ENCODE assay signal across 12 cellular contexts in the genomic region with DNA sequence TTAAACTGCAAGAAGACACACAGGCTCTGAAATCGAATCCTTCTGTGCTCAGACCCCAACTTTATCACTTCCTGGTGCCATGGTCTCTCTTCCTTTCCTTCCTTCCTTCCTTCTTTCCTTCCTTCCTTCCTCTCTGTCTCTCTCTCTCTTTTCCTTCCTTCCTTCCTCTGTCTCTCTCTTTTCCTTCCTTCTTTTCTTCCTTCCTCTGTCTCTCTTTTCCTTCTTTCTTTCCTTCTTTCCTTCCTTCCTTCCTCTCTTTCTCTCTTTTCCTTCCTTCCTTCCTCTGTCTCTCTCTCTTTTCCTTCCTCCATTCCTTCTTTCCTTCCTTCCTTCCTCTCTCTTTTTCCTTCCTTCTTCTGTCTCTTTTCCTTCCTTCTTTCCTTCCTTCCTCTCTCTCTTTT.
"Had no signal": no experiment of that assay in that cellular context is flagged by ENCODE, and none has a peak within 500 bp of the region (broad histone marks: within the 10 kb centered on the region; RNA-seq: fewer than 3 reads in every experiment).

No MANE protein-coding gene starts in this region.

- H3K4me1 Mint-ChIP-seq: natural killer cell had no signal

- H3K36me3 ChIP-seq: gastroesophageal sphincter, stomach, thoracic aorta, uterus, WERI-Rb-1 had no signal

- H3K4me1 ChIP-seq: uterus had no signal

- H3K27ac ChIP-seq: coronary artery, gastroesophageal sphincter, thoracic aorta, uterus, WERI-Rb-1 had no signal

- ATAC-seq: gastroesophageal sphincter, natural killer cell had no signal

- H3K27ac Mint-ChIP-seq: activated naive CD4-positive, alpha-beta T cell treated with anti-CD3 and anti-CD28 coated beads for 36 hours; natural killer cell had no signal

- H3K4me3 Mint-ChIP-seq: activated naive CD4-positive, alpha-beta T cell treated with anti-CD3 and anti-CD28 coated beads for 36 hours; natural killer cell had no signal

- DNase-seq: activated CD4-positive, alpha-beta T cell treated with anti-CD3 and anti-CD28 coated beads for 48 hours; activated naive CD4-positive, alpha-beta T cell treated with anti-CD3 and anti-CD28 coated beads for 36 hours; caudate nucleus; effector CD4-positive, alpha-beta T cell; natural killer cell; stimulated activated CD4-positive, alpha-beta T cell treated with anti-CD3 and anti-CD28 coated beads, Interleukin-4, amount 100 ng/mL, for 4 hours; uterus; WERI-Rb-1 had no signal

- H3K9me3 Mint-ChIP-seq: activated naive CD4-positive, alpha-beta T cell treated with anti-CD3 and anti-CD28 coated beads for 36 hours; natural killer cell had no signal

- H3K27me3 ChIP-seq: uterus had no signal

- H3K9me3 ChIP-seq: thoracic aorta, uterus had no signal

- H3K4me3 ChIP-seq: coronary artery, gastroesophageal sphincter, stomach, thoracic aorta, uterus had no signal

- H3K36me3 Mint-ChIP-seq: natural killer cell had no signal
